Comparison of ENCODE assay signal across 23 cellular contexts in genomic region chr4:37584530-37585060, GRCh38.
"Had no signal": no experiment of that assay in that cellular context is flagged by ENCODE, and none has a peak within 500 bp of the region (broad histone marks: within the 10 kb centered on the region; RNA-seq: fewer than 3 reads in every experiment).

No MANE protein-coding gene starts in this region.

- H3K4me1 ChIP-seq: foreskin keratinocyte, lower lobe of right lung, pancreas had no signal

- H3K4me1 Mint-ChIP-seq: nephron, T-helper 17 cell had no signal

- H3K27me3 Mint-ChIP-seq: activated naive CD8-positive, alpha-beta T cell treated with anti-CD3 and anti-CD28 coated beads, Interleukin-2, amount 10 ng/mL, durations not matched to agents 7 days and 5 days had no signal

- DNase-seq: activated CD4-positive, alpha-beta memory T cell treated with anti-CD3 and anti-CD28 coated beads, Interleukin-2, amount 10 ng/mL, durations not matched to agents 7 days and 5 days; activated CD4-positive, alpha-beta T cell treated with anti-CD3 and anti-CD28 coated beads for 4 hours; activated CD4-positive, CD25-positive, alpha-beta regulatory T cell; activated effector memory CD4-positive, alpha-beta T cell treated with Interleukin-2 at 50 U/mL for 16 hours; activated naive CD4-positive, alpha-beta T cell treated with anti-CD3 and anti-CD28 coated beads for 36 hours; activated naive CD8-positive, alpha-beta T cell treated with anti-CD3 and anti-CD28 coated beads, Interleukin-2, amount 10 ng/mL, durations not matched to agents 7 days and 5 days; activated T-cell treated with anti-CD3 and anti-CD28 coated beads, Interleukin-2, amount 50 U/mL, for 72 hours; amygdala; effector CD8-positive, alpha-beta T cell; foreskin keratinocyte; kidney; lower lobe of right lung; mesendoderm; pancreas; stimulated activated CD4-positive, alpha-beta T cell treated with anti-CD3 and anti-CD28 coated beads, Interleukin-2, amount 100 ng/mL, for 48 hours; stimulated activated naive CD4-positive, alpha-beta T cell; SW 1271; T-helper 17 cell had no signal

- H3K27me3 ChIP-seq: foreskin keratinocyte, pancreas had no signal

- ATAC-seq: activated T-cell treated with anti-CD3 and anti-CD28 coated beads, Interleukin-2, amount 50 U/mL, for 72 hours; foreskin keratinocyte; left lobe of liver; sciatic nerve; T-helper 17 cell had no signal

- H3K36me3 ChIP-seq: lower lobe of right lung, neutrophil, pancreas had no signal

- H3K4me3 ChIP-seq: lower lobe of right lung, pancreas had no signal

- H3K27ac ChIP-seq: foreskin keratinocyte, lower lobe of right lung, neutrophil, pancreas had no signal

- H3K4me3 Mint-ChIP-seq: activated CD4-positive, alpha-beta memory T cell treated with anti-CD3 and anti-CD28 coated beads, Interleukin-2, amount 10 ng/mL, durations not matched to agents 7 days and 5 days; activated naive CD4-positive, alpha-beta T cell treated with anti-CD3 and anti-CD28 coated beads for 36 hours; activated naive CD8-positive, alpha-beta T cell treated with anti-CD3 and anti-CD28 coated beads, Interleukin-2, amount 10 ng/mL, durations not matched to agents 7 days and 5 days; activated T-cell treated with anti-CD3 and anti-CD28 coated beads, Interleukin-2, amount 50 U/mL, for 72 hours; dendritic cell treated with granulocyte-macrophage colony-stimulating factor and Interleukin-4, amounts not matched to agents 40 ng/mL and 50 ng/mL, for 4 days; nephron; T-helper 17 cell had no signal

- H3K9me3 ChIP-seq: pancreas had no signal

- H3K27ac Mint-ChIP-seq: activated CD4-positive, alpha-beta memory T cell treated with anti-CD3 and anti-CD28 coated beads, Interleukin-2, amount 10 ng/mL, durations not matched to agents 7 days and 5 days; activated naive CD4-positive, alpha-beta T cell treated with anti-CD3 and anti-CD28 coated beads for 36 hours; activated naive CD8-positive, alpha-beta T cell treated with anti-CD3 and anti-CD28 coated beads, Interleukin-2, amount 10 ng/mL, durations not matched to agents 7 days and 5 days; activated T-cell treated with anti-CD3 and anti-CD28 coated beads, Interleukin-2, amount 50 U/mL, for 72 hours; dendritic cell treated with granulocyte-macrophage colony-stimulating factor and Interleukin-4, amounts not matched to agents 40 ng/mL and 50 ng/mL, for 4 days; nephron; T-helper 17 cell had no signal
